In the genomic region with DNA sequence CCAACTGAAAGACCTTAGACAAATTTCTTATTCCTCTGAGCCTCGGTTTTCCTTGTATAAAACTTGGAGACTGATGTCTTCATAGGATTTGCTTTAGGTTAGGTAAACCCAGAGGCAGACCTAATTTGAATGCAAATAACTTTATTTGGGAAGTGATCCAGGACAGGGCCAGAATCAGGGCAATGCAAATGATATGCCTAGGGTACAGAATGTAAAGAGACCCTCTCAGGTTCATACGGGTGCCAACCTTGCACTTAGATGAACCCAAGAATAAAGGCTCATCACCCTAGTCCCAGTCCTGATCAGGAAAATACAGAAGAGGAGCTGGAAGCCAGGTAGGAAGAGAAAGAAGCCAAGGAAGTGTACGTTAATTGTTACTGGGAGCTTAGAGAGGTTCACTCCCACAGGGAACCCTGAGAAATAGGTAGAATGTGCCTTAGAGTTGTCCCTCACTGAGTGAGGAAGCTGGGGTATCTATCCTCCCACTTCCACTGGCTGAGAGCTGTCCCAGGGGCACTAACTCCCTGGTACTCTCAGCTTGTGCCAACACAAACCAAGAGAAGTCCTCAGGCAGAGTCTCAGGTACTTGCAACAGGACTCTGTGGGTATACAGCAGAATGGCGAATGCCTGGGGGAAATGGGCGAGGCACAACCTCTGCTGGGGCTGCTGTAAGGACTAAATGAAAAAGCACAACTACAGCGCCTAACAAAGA, we compare ENCODE assay signal across 20 cellular contexts. TPM values are rescaled to one million over a fixed set of nuclear protein-coding genes. Genes with fewer than 3 reads are reported as not detected.
DNase-seq lines count a peak whose midpoint lies in the region; ATAC-seq and TF ChIP-seq lines count a peak whose summit lies in the region.
"Had no signal": no experiment of that assay in that cellular context is flagged by ENCODE, and none has a peak within 500 bp of the region (broad histone marks: within the 10 kb centered on the region; RNA-seq: fewer than 3 reads in every experiment).

No MANE protein-coding gene starts in this region.

- H3K4me1 Mint-ChIP-seq in activated T-cell treated with anti-CD3 and anti-CD28 coated beads, Interleukin-2, amount 50 U/mL, for 24 hours (ENCODE audit: low read depth), result peaks cover 44% of the 10 kb centered on the region
- H3K4me1 Mint-ChIP-seq in stimulated activated naive B cell treated with anti-CD40 and anti-IgM and Interleukin-4, amounts not matched to agents 10 μg/mL and 1 μg/mL and 100 μg/mL, for 72 hours, result peaks cover 21 to 40% of the 10 kb centered on the region in 2 donors

- H3K27ac Mint-ChIP-seq in activated T-cell treated with anti-CD3 and anti-CD28 coated beads, Interleukin-2, amount 50 U/mL, for 24 hours, result peak overlapping the region; percentile 86
- H3K27ac Mint-ChIP-seq in stimulated activated naive B cell treated with anti-CD40 and anti-IgM and Interleukin-4, amounts not matched to agents 10 μg/mL and 1 μg/mL and 100 μg/mL, for 72 hours, result peak overlapping the region; percentile 85
- H3K27ac Mint-ChIP-seq: HFFc6 had no signal

- 85% methylated on average over 6 of the region's 6 CpGs for WGBS in esophagus muscularis mucosa

- peak in 1 of 2 donors; percentile 8 for ATAC-seq in stimulated activated naive B cell treated with anti-CD40 and anti-IgM and Interleukin-4, amounts not matched to agents 10 μg/mL and 1 μg/mL and 100 μg/mL, for 72 hours (replicated peaks)

- no peak overlapping the region for H3K4me3 Mint-ChIP-seq in activated T-cell treated with anti-CD3 and anti-CD28 coated beads, Interleukin-2, amount 50 U/mL, for 24 hours
- no peak overlapping the region for H3K4me3 Mint-ChIP-seq in stimulated activated naive B cell treated with anti-CD40 and anti-IgM and Interleukin-4, amounts not matched to agents 10 μg/mL and 1 μg/mL and 100 μg/mL, for 72 hours
- H3K4me3 Mint-ChIP-seq: CD8-positive, alpha-beta memory T cell; HFFc6 had no signal

- no peaks in the 10 kb centered on the region for H3K9me3 Mint-ChIP-seq in activated T-cell treated with anti-CD3 and anti-CD28 coated beads, Interleukin-2, amount 50 U/mL, for 24 hours
- H3K9me3 Mint-ChIP-seq in stimulated activated naive B cell treated with anti-CD40 and anti-IgM and Interleukin-4, amounts not matched to agents 10 μg/mL and 1 μg/mL and 100 μg/mL, for 72 hours, result peaks cover 0 to 2% of the 10 kb centered on the region in 2 donors
- H3K9me3 Mint-ChIP-seq: CD8-positive, alpha-beta memory T cell; HFFc6 had no signal

- H3K27me3 ChIP-seq in HL-60 (ENCODE audit: insufficient read depth, poor library complexity, severe bottlenecking) (no peaks in the 10 kb centered on the region), esophagus muscularis mucosa (no peaks in the 10 kb centered on the region)
- H3K27me3 ChIP-seq: foreskin keratinocyte, SJCRH30 had no signal

- intact Hi-C loops in esophagus muscularis mucosa (cut with DNase I), result no loop called here

- H3K4me1 ChIP-seq in esophagus muscularis mucosa, result peaks cover 0 to 13% (median 5%) of the 10 kb centered on the region in 4 donors
- H3K4me1 ChIP-seq: foreskin keratinocyte had no signal

- no peak for TF ChIP-seq CTCF in HL-60 (IDR thresholded peaks at IDR 0.05; ENCODE audit: insufficient read depth, low read length)
- TF ChIP-seq CTCF in esophagus muscularis mucosa (IDR thresholded peaks at IDR 0.05), result no peak

- H3K27me3 Mint-ChIP-seq in activated T-cell treated with anti-CD3 and anti-CD28 coated beads, Interleukin-2, amount 50 U/mL, for 24 hours, result no peaks in the 10 kb centered on the region
- H3K27me3 Mint-ChIP-seq in stimulated activated naive B cell treated with anti-CD40 and anti-IgM and Interleukin-4, amounts not matched to agents 10 μg/mL and 1 μg/mL and 100 μg/mL, for 72 hours, result peaks cover 0 to 8% of the 10 kb centered on the region in 2 donors

- H3K4me3 ChIP-seq in HL-60 (replicated peaks; ENCODE audit: insufficient read depth, low read length), result no peak overlapping the region
- H3K4me3 ChIP-seq in esophagus muscularis mucosa, result no peak overlapping the region
- H3K4me3 ChIP-seq: lung, SJCRH30 had no signal

- no peaks in the 10 kb centered on the region for H3K9me3 ChIP-seq in esophagus muscularis mucosa
- H3K9me3 ChIP-seq: SJCRH30 had no signal

- DNase-seq in activated T-cell treated with anti-CD3 and anti-CD28 coated beads, Interleukin-2, amount 50 U/mL, for 24 hours, result no peak
- DNase-seq in activated T-cell treated with anti-CD3 and anti-CD28 coated beads, Interleukin-2, amount 50 U/mL, for 1 hour, result no peak
- DNase-seq in HL-60 (ENCODE audit: low read depth in 1 of 2, low spot score in 1 of 2) (no peak), esophagus muscularis mucosa (ENCODE audit: extremely low spot score) (peak; percentile 72), nucleus accumbens (lab: John Stamatoyannopoulos, UW) (no peak), HCEC 1CT (no peak)
- no peak for DNase-seq in stimulated activated naive B cell treated with anti-CD40 and anti-IgM and Interleukin-4, amounts not matched to agents 10 μg/mL and 1 μg/mL and 100 μg/mL, for 72 hours
- DNase-seq in stimulated activated CD4-positive, alpha-beta T cell treated with anti-CD3 and anti-CD28 coated beads, Interleukin-2, amount 100 ng/mL, for 48 hours, result no peak
- DNase-seq: activated CD8-positive, alpha-beta memory T cell treated with anti-CD3 and anti-CD28 coated beads, Interleukin-2, amount 50 U/mL, for 4 hours; CD8-positive, alpha-beta memory T cell; DMS79; HFFc6; NCI-H187; SJCRH30; stimulated activated CD4-positive, alpha-beta T cell treated with anti-CD3 and anti-CD28 coated beads, Interleukin-4, amount 100 ng/mL, for 1 hour had no signal

- no peak for TF ChIP-seq POLR2A in esophagus muscularis mucosa (IDR thresholded peaks at IDR 0.05; ENCODE audit: low read depth)

- H3K27ac ChIP-seq in HL-60 (replicated peaks), result peak overlapping the region; percentile 69
- H3K27ac ChIP-seq in esophagus muscularis mucosa (replicated peaks in 1 of 4), result no peak overlapping the region
- H3K27ac ChIP-seq: epithelial cell of prostate, foreskin keratinocyte, KMS-11, SJCRH30 had no signal

- peaks cover 38 to 59% (median 48%) of the 10 kb centered on the region in 4 donors for H3K36me3 ChIP-seq in esophagus muscularis mucosa

- H3K36me3 Mint-ChIP-seq in activated T-cell treated with anti-CD3 and anti-CD28 coated beads, Interleukin-2, amount 50 U/mL, for 24 hours (ENCODE audit: low read depth), result peaks cover 69% of the 10 kb centered on the region
- peaks cover 41 to 48% of the 10 kb centered on the region in 2 donors for H3K36me3 Mint-ChIP-seq in stimulated activated naive B cell treated with anti-CD40 and anti-IgM and Interleukin-4, amounts not matched to agents 10 μg/mL and 1 μg/mL and 100 μg/mL, for 72 hours

- TF ChIP-seq EP300 in esophagus muscularis mucosa (IDR thresholded peaks at IDR 0.05), result no peak

RNA-seq across cellular contexts. Expression of a gene that starts 3.1 kb away (rescaled TPM):
- total RNA-seq in esophagus muscularis mucosa, result 10 to 100 TPM in 1 of 4 donors, 1 to 10 TPM in 3; 3.8 to 11.6 (median 6.9) TPM
- total RNA-seq: foreskin keratinocyte, HFFc6, myocyte, SJCRH30 had no signal
